ENCODE assay signal across 15 cellular contexts in genomic region chr11:35116762-35117588, GRCh38. TPM values are rescaled to one million over a fixed set of nuclear protein-coding genes. Genes with fewer than 3 reads are reported as not detected.
DNase-seq lines count a peak whose midpoint lies in the region; ATAC-seq and FAIRE-seq lines count a peak whose summit lies in the region.
"Had no signal": no experiment of that assay in that cellular context is flagged by ENCODE, and none has a peak within 500 bp of the region (broad histone marks: within the 10 kb centered on the region; RNA-seq: fewer than 3 reads in every experiment).

No MANE protein-coding gene starts in this region.

- WGBS in right cardiac atrium: 39% methylated on average over 4 of the region's 4 CpGs
- WGBS in small intestine, 3 donors: 35 to 52% (median 45%) methylated on average over 4 of the region's 4 CpGs

- H3K27me3 ChIP-seq in right cardiac atrium (ENCODE audit: control insufficient read depth, insufficient read depth) (no peaks in the 10 kb centered on the region), small intestine (ENCODE audit: control insufficient read depth in 2 of 2, insufficient read depth in 2 of 2, low read length in 2 of 2) (no peaks in the 10 kb centered on the region)

- H3K4me1 ChIP-seq in right cardiac atrium (ENCODE audit: control insufficient read depth, insufficient read depth, low read length) (peaks cover 6% of the 10 kb centered on the region), small intestine (ENCODE audit: control insufficient read depth in 2 of 2, insufficient read depth in 1 of 2, low read depth in 1 of 2, low read length in 1 of 2) (peaks cover 0 to 2% of the 10 kb centered on the region in 2 donors)

- intact Hi-C loops in right cardiac atrium (cut with DNase I): no loop called here

- peak; percentile 49 to 58 for ATAC-seq in right cardiac atrium
- no peak for ATAC-seq in GM19463 (IDR thresholded peaks at IDR 0.05; ENCODE audit: unreplicated experiment)
- ATAC-seq: activated CD4-positive, CD25-positive, alpha-beta regulatory T cell treated with anti-CD3 and anti-CD28 coated beads, Interleukin-2, amount 50 U/mL, for 24 hours; stimulated activated naive CD8-positive, alpha-beta T cell treated with anti-CD3 and anti-CD28 coated beads, Interleukin-15, Interleukin-2, amounts not matched to agents 100 U/mL and 50 U/mL, for 24 hours had no signal

- FAIRE-seq in small intestine (lab: Jason Lieb, UNC): no peak
- FAIRE-seq: bronchial epithelial cell, D721Med had no signal

- no peaks in the 10 kb centered on the region for H3K9me3 ChIP-seq in right cardiac atrium (ENCODE audit: control insufficient read depth, low read length)
- no peaks in the 10 kb centered on the region for H3K9me3 ChIP-seq in small intestine (ENCODE audit: control insufficient read depth, low read depth)
- H3K9me3 ChIP-seq: SK-N-SH had no signal

- DNase-seq in H4 (ENCODE audit: low spot score) (peak; percentile 39), amniotic epithelial cell (ENCODE audit: low read depth) (peak; percentile 41), right cardiac atrium (peak in 1 of 3 donors; percentile 50), small intestine (peak; percentile 18), glomerular visceral epithelial cell (ENCODE audit: extremely low spot score) (no peak)
- DNase-seq in activated naive CD4-positive, alpha-beta T cell (lab: John Stamatoyannopoulos, UW): no peak
- no peak for DNase-seq in stimulated activated CD4-positive, alpha-beta T cell treated with anti-CD3 and anti-CD28 coated beads, Interleukin-4, amount 100 ng/mL, for 24 hours
- DNase-seq: immature natural killer cell; NCI-H446; SK-N-SH; stimulated activated naive CD8-positive, alpha-beta T cell treated with anti-CD3 and anti-CD28 coated beads, Interleukin-15, Interleukin-2, amounts not matched to agents 100 U/mL and 50 U/mL, for 24 hours had no signal

- H3K4me3 ChIP-seq in right cardiac atrium (ENCODE audit: low read length) (no peak overlapping the region), small intestine (ENCODE audit: low read depth in 1 of 2, low read length in 2 of 2) (no peak overlapping the region)

- H3K27ac ChIP-seq in right cardiac atrium (ENCODE audit: low read length): no peak overlapping the region
- H3K27ac ChIP-seq in small intestine (ENCODE audit: low read depth in 1 of 2, low read length in 1 of 2): peak overlapping the region in 1 of 2 donors; percentile 46

- H3K36me3 ChIP-seq in small intestine (ENCODE audit: control insufficient read depth in 2 of 2, insufficient read depth in 2 of 2, low read length in 2 of 2): no peaks in the 10 kb centered on the region

RNA-seq across cellular contexts. Expression of gene CD44, which starts 22.0 kb away (rescaled TPM):
- total RNA-seq in H4 (2014; rRNA removed; shearing (Covaris generic)): 211 and 238 TPM in 2 replicates
- total RNA-seq in right cardiac atrium: 10 to 100 TPM; 20.9 to 50.7 (median 40.9) TPM
- polyA plus RNA-seq in right cardiac atrium: 7.5 TPM
- 10 to 100 TPM in 2 of 3 donors, 1 to 10 TPM in 1; 5.4 to 89.6 (median 25.9) TPM for polyA plus RNA-seq in small intestine

Comparison
In these comparisons a context has a peak if more than half of its experiments do, and no peak if none do; other contexts are left out.
1. DNase-seq: peak in H4 (single experiment), amniotic epithelial cell (single experiment) and small intestine (single experiment); none in activated naive CD4-positive, alpha-beta T cell (0 of 4), stimulated activated CD4-positive, alpha-beta T cell treated with anti-CD3 and anti-CD28 coated beads, Interleukin-4, amount 100 ng/mL, for 24 hours (single experiment) and glomerular visceral epithelial cell (single experiment).